In genomic region chr3:83515123-83515522, GRCh38 we compare ENCODE assay signal across 16 cellular contexts.
DNase-seq lines count a peak whose midpoint lies in the region; ATAC-seq, FAIRE-seq and TF ChIP-seq lines count a peak whose summit lies in the region.
"Had no signal": no experiment of that assay in that cellular context is flagged by ENCODE, and none has a peak within 500 bp of the region (broad histone marks: within the 10 kb centered on the region; RNA-seq: fewer than 3 reads in every experiment).

No MANE protein-coding gene starts in this region.

- H3K9me3 ChIP-seq in HUES48 (ENCODE audit: control insufficient read depth, insufficient read depth, low read length) (no peaks in the 10 kb centered on the region), OCI-LY1 (ENCODE audit: low read length) (no peaks in the 10 kb centered on the region), H1 (ENCODE audit: insufficient read depth in 2 of 2, low read depth in 1 of 2, low read length in 1 of 2) (no peaks in the 10 kb centered on the region), SJCRH30 (replicated peaks) (no peaks in the 10 kb centered on the region)
- H3K9me3 ChIP-seq: BLaER1 treated with 17β-estradiol and CSF1 and Interleukin-3, amounts not matched to agents 10 nM and 100 nM; HAP-1 had no signal

- 92% methylated on average over 18 of the region's 18 CpGs; no CpG with 5 or more reads in 1 of the 2 experiments for WGBS in H1 (ENCODE audit: extremely low coverage in 1 of 2, insufficient coverage in 1 of 2, insufficient read length in 1 of 2, insufficient replicate concordance in 2 of 2, low coverage in 1 of 2, low lambda C conversion rate in 2 of 2, missing lambda C conversion rate in 1 of 2), 2 experiments
- no CpG with 5 or more reads among the region's 18 CpGs for WGBS in mesendoderm (ENCODE audit: extremely low coverage, insufficient coverage, low lambda C conversion rate)

- no peak for TF ChIP-seq EP300 in H1 (IDR thresholded peaks at IDR 0.05; ENCODE audit: borderline replicate concordance in 1 of 2, low read depth in 2 of 2, low read length in 2 of 2)

- no peak for ATAC-seq in HG03521 (IDR thresholded peaks at IDR 0.05; ENCODE audit: unreplicated experiment)
- ATAC-seq: GM12878 had no signal

- H3K4ac ChIP-seq in H1 (replicated peaks; ENCODE audit: insufficient read length, low read depth, low read length) (no peak overlapping the region), mesendoderm (ENCODE audit: low read depth, low read length) (peak overlapping the region; percentile 70)

- no peak for FAIRE-seq in H1 (lab: Jason Lieb, UNC)
- FAIRE-seq: GM12878, GM18507 had no signal

- peak overlapping the region; percentile 9; the same call in 1 of the 2 replicates for H2BK20ac ChIP-seq in H1 (ENCODE audit: low read length)

- no peak overlapping the region; the same call in 1 of the 2 replicates for H2AK5ac ChIP-seq in H1 (ENCODE audit: low read depth, low read length)
- H2AK5ac ChIP-seq in mesendoderm (ENCODE audit: low read length): no peak overlapping the region

- no peaks in the 10 kb centered on the region for H3K27me3 ChIP-seq in HUES48 (ENCODE audit: control insufficient read depth, insufficient read depth, low read length)
- no peaks in the 10 kb centered on the region for H3K27me3 ChIP-seq in OCI-LY1 (ENCODE audit: insufficient read depth, low read length)
- no peaks in the 10 kb centered on the region for H3K27me3 ChIP-seq in H1 (replicated peaks in 1 of 4; ENCODE audit: control insufficient read depth in 3 of 4, extremely low read depth in 1 of 4, insufficient read depth in 3 of 4, low read length in 3 of 4)
- no peaks in the 10 kb centered on the region for H3K27me3 ChIP-seq in mesendoderm (ENCODE audit: insufficient read depth, low read length, poor library complexity)
- no peaks in the 10 kb centered on the region for H3K27me3 ChIP-seq in SJCRH30
- H3K27me3 ChIP-seq: BLaER1 treated with 17β-estradiol and CSF1 and Interleukin-3, amounts not matched to agents 10 nM and 100 nM had no signal

- no peak overlapping the region for H4K8ac ChIP-seq in H1 (ENCODE audit: extremely low read depth, insufficient read depth, low read length)
- no peak overlapping the region for H4K8ac ChIP-seq in mesendoderm (ENCODE audit: low read depth, low read length)

- H3F3A ChIP-seq in OCI-LY1 (ENCODE audit: insufficient read depth, low read length): no peaks in the 10 kb centered on the region

- TF ChIP-seq RAD21 in H1 (IDR thresholded peaks at IDR 0.05 in 1 of 2, conservative IDR thresholded peaks at IDR 0.05 in 1 of 2; ENCODE audit: low read depth in 2 of 2, low read length in 2 of 2): no peak

- H2BK12ac ChIP-seq in H1 (ENCODE audit: low read depth, low read length): peak overlapping the region; percentile 10; the same call in 1 of the 2 replicates

- peak overlapping the region; percentile 83 for H3K27ac ChIP-seq in HUES48 (ENCODE audit: low read depth, low read length)
- H3K27ac ChIP-seq in OCI-LY1 (ENCODE audit: low read depth, low read length, poor library complexity, severe bottlenecking): no peak overlapping the region
- no peak overlapping the region; the same call in 1 of the 2 replicates for H3K27ac ChIP-seq in H1 (ENCODE audit: low read depth, low read length)
- peak overlapping the region; percentile 55 for H3K27ac ChIP-seq in mesendoderm (ENCODE audit: low read depth, low read length)
- no peak overlapping the region for H3K27ac ChIP-seq in SJCRH30
- H3K27ac ChIP-seq: BLaER1 treated with 17β-estradiol and CSF1 and Interleukin-3, amounts not matched to agents 10 nM and 100 nM; HL-60 had no signal

- H2AFZ ChIP-seq in OCI-LY1 (ENCODE audit: low read length): 0 out of 2 replicates have a peak overlapping the region, but pooled peaks have one; percentile 66
- H2AFZ ChIP-seq in H1 (ENCODE audit: low read length): peak overlapping the region; percentile 64; the same call in 1 of the 2 replicates
- H2AFZ ChIP-seq: GM23338 had no signal

- no peak overlapping the region for H4K5ac ChIP-seq in H1 (ENCODE audit: insufficient read length, low read depth, low read length)
- no peak overlapping the region for H4K5ac ChIP-seq in mesendoderm (ENCODE audit: low read length)

- no peaks in the 10 kb centered on the region for H3K9me2 ChIP-seq in OCI-LY1 (ENCODE audit: low read depth, low read length)

- peaks cover 23% of the 10 kb centered on the region for H3K4me1 ChIP-seq in HUES48 (ENCODE audit: control insufficient read depth, insufficient read depth, low read length)
- peaks cover 4% of the 10 kb centered on the region for H3K4me1 ChIP-seq in OCI-LY1 (ENCODE audit: insufficient read depth, low read length, severe bottlenecking)
- H3K4me1 ChIP-seq in H1 (replicated peaks in 1 of 4; ENCODE audit: control insufficient read depth in 3 of 4, insufficient read depth in 4 of 4, low read length in 3 of 4): peaks cover 0 to 13% (median 7%) of the 10 kb centered on the region in 4 experiments; a peak in 5 of 7 replicates
- H3K4me1 ChIP-seq in mesendoderm (ENCODE audit: control insufficient read depth, low read depth, low read length): no peaks in the 10 kb centered on the region
- no peaks in the 10 kb centered on the region for H3K4me1 ChIP-seq in SJCRH30
- H3K4me1 ChIP-seq: BLaER1 treated with 17β-estradiol and CSF1 and Interleukin-3, amounts not matched to agents 10 nM and 100 nM; HAP-1 had no signal

- in situ Hi-C loops in KBM-7 (cut with MboI; ENCODE audit: low pct_unique_long_range_greater_than_20kb, low sequenced_read_pairs): no loop called here

- TF ChIP-seq CTCF in OCI-LY1 (IDR thresholded peaks at IDR 0.05; ENCODE audit: low read length) (no peak), H1 (IDR thresholded peaks at IDR 0.05; ENCODE audit: control extremely low read depth in 1 of 3, insufficient read depth in 1 of 3, low read depth in 1 of 3, low read length in 3 of 3) (no peak)

- H2BK120ac ChIP-seq in H1 (replicated peaks; ENCODE audit: low read depth, low read length) (peak overlapping the region; percentile 58), mesendoderm (ENCODE audit: low read depth, low read length) (no peak overlapping the region)

- H2BK15ac ChIP-seq in H1 (ENCODE audit: low read length) (no peak overlapping the region), mesendoderm (replicated peaks; ENCODE audit: low read depth) (no peak overlapping the region)

- CTCF ChIA-PET in H1 (lab: Charles Lee; ENCODE audit: partially characterized antibody): no interaction called here

- H3K18ac ChIP-seq in H1 (ENCODE audit: extremely low read depth, low read length) (peak overlapping the region; percentile 29; the same call in 1 of the 2 replicates), mesendoderm (ENCODE audit: low read length) (no peak overlapping the region)

- H3K79me2 ChIP-seq in OCI-LY1 (ENCODE audit: insufficient read depth, low read length) (no peaks in the 10 kb centered on the region), H1 (ENCODE audit: control insufficient read depth in 1 of 2, insufficient read depth in 2 of 2, low read length in 2 of 2) (no peaks in the 10 kb centered on the region), mesendoderm (ENCODE audit: control insufficient read depth, insufficient read depth, low read length) (no peaks in the 10 kb centered on the region)

- H3K36me3 ChIP-seq in HUES48 (ENCODE audit: control insufficient read depth, insufficient read depth, low read length) (no peaks in the 10 kb centered on the region), OCI-LY1 (ENCODE audit: insufficient read depth, low read length) (no peaks in the 10 kb centered on the region), H1 (ENCODE audit: control insufficient read depth in 2 of 4, insufficient read depth in 4 of 4, low read length in 3 of 4) (no peaks in the 10 kb centered on the region), mesendoderm (ENCODE audit: control insufficient read depth, insufficient read depth, low read length) (no peaks in the 10 kb centered on the region), SJCRH30 (no peaks in the 10 kb centered on the region)
- H3K36me3 ChIP-seq: BLaER1 treated with 17β-estradiol and CSF1 and Interleukin-3, amounts not matched to agents 10 nM and 100 nM; HAP-1 had no signal

- H3K23ac ChIP-seq in H1 (ENCODE audit: insufficient read length): no peak overlapping the region
- no peak overlapping the region for H3K23ac ChIP-seq in mesendoderm (ENCODE audit: low read length)

- POLR2A ChIA-PET in H1 (lab: Charles Lee; ENCODE audit: partially characterized antibody): no interaction called here

- H3K23me2 ChIP-seq in H1 (ENCODE audit: low read depth, low read length): no peaks in the 10 kb centered on the region

- H3K4me2 ChIP-seq in OCI-LY1 (ENCODE audit: low read length) (no peak overlapping the region), H1 (ENCODE audit: insufficient read depth in 1 of 2, low read depth in 2 of 2, low read length in 2 of 2) (peak overlapping the region in 1 of 2 experiments; percentile 40; a peak in 1 of 4 replicates), mesendoderm (ENCODE audit: low read length) (no peak overlapping the region)
- H3K4me2 ChIP-seq: BLaER1 treated with 17β-estradiol and CSF1 and Interleukin-3, amounts not matched to agents 10 nM and 100 nM; GM23338 had no signal

- DNase-seq in H1 (ENCODE audit: low read depth in 1 of 2, low spot score in 2 of 2) (no peak), mesendoderm (no peak), epidermal melanocyte (ENCODE audit: insufficient read length, low spot score) (no peak), SJCRH30 (no peak), KBM-7 (no peak)
- DNase-seq: CD4-positive, alpha-beta T cell; DMS79 had no signal

- H3K79me1 ChIP-seq in H1 (ENCODE audit: low read depth, low read length) (no peaks in the 10 kb centered on the region), mesendoderm (ENCODE audit: low read length) (no peaks in the 10 kb centered on the region)

- H3K56ac ChIP-seq in H1 (replicated peaks; ENCODE audit: insufficient read length, low read depth, low read length): no peak overlapping the region
- no peak overlapping the region for H3K56ac ChIP-seq in mesendoderm (ENCODE audit: low read length)

- H4K20me1 ChIP-seq in OCI-LY1 (ENCODE audit: insufficient read depth, low read length) (no peaks in the 10 kb centered on the region), H1 (replicated peaks in 1 of 2; ENCODE audit: control insufficient read depth in 1 of 2, insufficient read depth in 2 of 2, low read length in 2 of 2) (no peaks in the 10 kb centered on the region)
- H4K20me1 ChIP-seq: BLaER1 treated with 17β-estradiol and CSF1 and Interleukin-3, amounts not matched to agents 10 nM and 100 nM had no signal

- H4K91ac ChIP-seq in H1 (replicated peaks; ENCODE audit: insufficient read length, low read length): peak overlapping the region; percentile 57

- peak overlapping the region; percentile 27; the same call in 1 of the 2 replicates for H2BK5ac ChIP-seq in H1 (ENCODE audit: low read depth, low read length)
- no peak overlapping the region for H2BK5ac ChIP-seq in mesendoderm (ENCODE audit: low read length)

- TF ChIP-seq POLR2A in H1 (IDR thresholded peaks at IDR 0.05; ENCODE audit: control extremely low read depth in 1 of 2, low read depth in 2 of 2, low read length in 2 of 2): no peak

- no peak overlapping the region for H3K14ac ChIP-seq in H1 (ENCODE audit: insufficient read length)

- H3K4me3 ChIP-seq in HUES48 (ENCODE audit: low read depth, low read length): no peak overlapping the region
- no peak overlapping the region for H3K4me3 ChIP-seq in OCI-LY1 (ENCODE audit: low read depth, low read length, poor library complexity, severe bottlenecking)
- H3K4me3 ChIP-seq in H1 (ENCODE audit: extremely low read depth in 1 of 4, insufficient read depth in 2 of 4, low read depth in 3 of 4, low read length in 4 of 4): no peak overlapping the region
- H3K4me3 ChIP-seq in mesendoderm (ENCODE audit: low read length): no peak overlapping the region
- H3K4me3 ChIP-seq in SJCRH30: no peak overlapping the region
- H3K4me3 ChIP-seq: BLaER1 treated with 17β-estradiol and CSF1 and Interleukin-3, amounts not matched to agents 10 nM and 100 nM; GM12878; GM23338; HAP-1 had no signal

- no peak overlapping the region for H3K9ac ChIP-seq in HUES48 (ENCODE audit: low read depth, low read length)
- H3K9ac ChIP-seq in OCI-LY1 (ENCODE audit: low read length): no peak overlapping the region
- H3K9ac ChIP-seq in H1 (replicated peaks in 1 of 4; ENCODE audit: extremely low read depth in 1 of 4, low read depth in 3 of 4, low read length in 3 of 4): no peak overlapping the region
- no peak overlapping the region for H3K9ac ChIP-seq in mesendoderm (ENCODE audit: low read length)
- H3K9ac ChIP-seq: BLaER1 treated with 17β-estradiol and CSF1 and Interleukin-3, amounts not matched to agents 10 nM and 100 nM had no signal

Comparison
In these comparisons a context has a peak if more than half of its experiments do, and no peak if none do; other contexts are left out.
1. H3K27ac ChIP-seq: peak in HUES48 (single experiment) and mesendoderm (single experiment); none in OCI-LY1 (single experiment), H1 (single experiment) and SJCRH30 (single experiment).